In genomic region chr4:177464026-177464425, GRCh38 we compare ENCODE assay signal across 16 cellular contexts. TPM values are rescaled to one million over a fixed set of nuclear protein-coding genes. Genes with fewer than 3 reads are reported as not detected.
DNase-seq lines count a peak whose midpoint lies in the region; ATAC-seq and TF ChIP-seq lines count a peak whose summit lies in the region.
"Had no signal": no experiment of that assay in that cellular context is flagged by ENCODE, and none has a peak within 500 bp of the region (broad histone marks: within the 10 kb centered on the region; RNA-seq: fewer than 3 reads in every experiment).

No MANE protein-coding gene starts in this region.

- H4K20me1 ChIP-seq in GM23248 (ENCODE audit: insufficient read depth) = no peaks in the 10 kb centered on the region
- H4K20me1 ChIP-seq in PC-3 (ENCODE audit: low read length) = no peaks in the 10 kb centered on the region
- H4K20me1 ChIP-seq in osteoblast (ENCODE audit: insufficient read depth, low read length) = no peaks in the 10 kb centered on the region
- H4K20me1 ChIP-seq: BLaER1 treated with 17β-estradiol and CSF1 and Interleukin-3, amounts not matched to agents 10 nM and 100 nM had no signal

- H3K27ac ChIP-seq in GM23248 = no peak overlapping the region
- peak overlapping the region; percentile 39 for H3K27ac ChIP-seq in PC-3 (ENCODE audit: low read length)
- H3K27ac ChIP-seq in osteoblast (ENCODE audit: low read depth, low read length) = no peak overlapping the region
- H3K27ac ChIP-seq: BLaER1 treated with 17β-estradiol and CSF1 and Interleukin-3, amounts not matched to agents 10 nM and 100 nM; PC-9; RWPE1 had no signal

- H3K4me3 ChIP-seq in GM23248 = no peak overlapping the region
- peak overlapping the region; percentile 8; the same call in 1 of the 2 replicates for H3K4me3 ChIP-seq in PC-3 (ENCODE audit: low read length)
- H3K4me3 ChIP-seq in osteoblast (ENCODE audit: insufficient read depth, low read length) = no peak overlapping the region
- H3K4me3 ChIP-seq: BLaER1 treated with 17β-estradiol and CSF1 and Interleukin-3, amounts not matched to agents 10 nM and 100 nM; PC-9 had no signal

- H2AFZ ChIP-seq in GM23248 (peak overlapping the region; percentile 5; the same call in 1 of the 2 replicates), PC-3 (ENCODE audit: low read length) (peak overlapping the region; percentile 32; the same call in 1 of the 2 replicates), osteoblast (ENCODE audit: low read length) (peak overlapping the region; percentile 35)
- H2AFZ ChIP-seq: PC-9 had no signal

- 69 to 76% methylated on average over 4 of the region's 4 CpGs for WGBS in GM23248 (ENCODE audit: low coverage in 1 of 2, low lambda C conversion rate in 2 of 2, missing lambda C conversion rate in 2 of 2), 2 experiments

- no peak for TF ChIP-seq CTCF in PC-3 (conservative IDR thresholded peaks at IDR 0.05; ENCODE audit: low read depth, low read length)
- no peak for TF ChIP-seq CTCF in osteoblast (IDR thresholded peaks at IDR 0.05; ENCODE audit: extremely low read depth, low read depth, low read length)

- H3K9ac ChIP-seq in GM23248 (no peak overlapping the region), PC-3 (ENCODE audit: low read length) (no peak overlapping the region)
- H3K9ac ChIP-seq: BLaER1 treated with 17β-estradiol and CSF1 and Interleukin-3, amounts not matched to agents 10 nM and 100 nM had no signal

- CTCF ChIA-PET in PC-3 (lab: Charles Lee) = no interaction called here

- DNase-seq in GM23248 (no peak), PC-3 (peak; percentile 84), amniotic stem cell (lab: John Stamatoyannopoulos, UW) (peak; percentile 14), osteoblast (ENCODE audit: insufficient read length, low spot score, missing footprints) (no peak), NCI-H774 (lab: John Stamatoyannopoulos, UW) (no peak)
- DNase-seq: Calu3; CD8-positive, alpha-beta T cell; KBM-7; NCI-H1694 treated with DMSO at 0.1 percent for 48 hours; NCI-H748 treated with DMSO at 0.1 percent for 48 hours; PC-9 had no signal

- no peaks in the 10 kb centered on the region; the same call in 1 of the 2 replicates for H3K9me2 ChIP-seq in GM23248 (ENCODE audit: insufficient read depth)
- H3K9me2 ChIP-seq in PC-3 (replicated peaks; ENCODE audit: low read length) = no peaks in the 10 kb centered on the region

- POLR2A ChIA-PET in PC-3 (lab: Charles Lee; ENCODE audit: unreplicated experiment) = no interaction called here

- H3K4me1 ChIP-seq in GM23248 (ENCODE audit: insufficient read depth) (peaks cover 15% of the 10 kb centered on the region; the same call in 1 of the 2 replicates), PC-3 (ENCODE audit: insufficient read depth, low read length) (peaks cover 14% of the 10 kb centered on the region), osteoblast (ENCODE audit: insufficient read depth, low read length) (peaks cover 3% of the 10 kb centered on the region)
- H3K4me1 ChIP-seq: BLaER1 treated with 17β-estradiol and CSF1 and Interleukin-3, amounts not matched to agents 10 nM and 100 nM had no signal

- H3K36me3 ChIP-seq in GM23248 (ENCODE audit: low read depth) = no peaks in the 10 kb centered on the region
- H3K36me3 ChIP-seq in PC-3 (ENCODE audit: low read depth, low read length) = no peaks in the 10 kb centered on the region
- H3K36me3 ChIP-seq in osteoblast (ENCODE audit: insufficient read depth, low read length) = no peaks in the 10 kb centered on the region
- H3K36me3 ChIP-seq: BLaER1 treated with 17β-estradiol and CSF1 and Interleukin-3, amounts not matched to agents 10 nM and 100 nM had no signal

- ATAC-seq in PC-3 (peak; percentile 99), HG02678 (IDR thresholded peaks at IDR 0.05; ENCODE audit: unreplicated experiment) (no peak), GM18907 (IDR thresholded peaks at IDR 0.05; ENCODE audit: unreplicated experiment) (no peak)
- ATAC-seq: CD8-positive, alpha-beta T cell; HCT116 had no signal

- BruUV-seq in PC-3 (replicated peaks; lab: Mats Ljungman, UMichigan) = no TSS peak

- H3K79me2 ChIP-seq in GM23248 (ENCODE audit: insufficient read depth) = no peaks in the 10 kb centered on the region
- H3K79me2 ChIP-seq in PC-3 (ENCODE audit: low read length) = no peaks in the 10 kb centered on the region
- H3K79me2 ChIP-seq in osteoblast (ENCODE audit: insufficient read depth, low read length) = no peaks in the 10 kb centered on the region

- in situ Hi-C loops in GM23248 (cut with MboI) = no loop called here

- no peaks in the 10 kb centered on the region for H3K27me3 ChIP-seq in GM23248 (replicated peaks; ENCODE audit: insufficient read depth)
- no peaks in the 10 kb centered on the region for H3K27me3 ChIP-seq in PC-3 (ENCODE audit: low read length)
- H3K27me3 ChIP-seq in osteoblast (ENCODE audit: insufficient read depth, low read length) = no peaks in the 10 kb centered on the region
- H3K27me3 ChIP-seq: BLaER1 treated with 17β-estradiol and CSF1 and Interleukin-3, amounts not matched to agents 10 nM and 100 nM had no signal

- H3F3A ChIP-seq in GM23248 (ENCODE audit: insufficient read depth) = peaks cover 9% of the 10 kb centered on the region; the same call in 1 of the 2 replicates
- no peaks in the 10 kb centered on the region for H3F3A ChIP-seq in PC-3 (ENCODE audit: low read length, unreplicated experiment)

- H3K9me3 ChIP-seq in GM23248 (ENCODE audit: low read depth) (no peaks in the 10 kb centered on the region), PC-3 (ENCODE audit: low read length) (no peaks in the 10 kb centered on the region), osteoblast (ENCODE audit: low read depth, low read length) (no peaks in the 10 kb centered on the region)
- H3K9me3 ChIP-seq: BLaER1 treated with 17β-estradiol and CSF1 and Interleukin-3, amounts not matched to agents 10 nM and 100 nM had no signal

- no peak overlapping the region for H3K4me2 ChIP-seq in GM23248 (ENCODE audit: unreplicated experiment)
- peak overlapping the region; percentile 55 for H3K4me2 ChIP-seq in PC-3 (ENCODE audit: low read length)
- H3K4me2 ChIP-seq in osteoblast (ENCODE audit: insufficient read depth, low read length) = no peak overlapping the region
- H3K4me2 ChIP-seq: BLaER1 treated with 17β-estradiol and CSF1 and Interleukin-3, amounts not matched to agents 10 nM and 100 nM; PC-9 had no signal

- intact Hi-C loops in PC-3 (cut with micrococcal nuclease) = no loop called here

RNA-seq across cellular contexts. Expression of gene AGA, which starts 21.8 kb away (rescaled TPM):
- 60.2 and 68.7 TPM in 2 replicates for total RNA-seq in GM23248 (2014; rRNA removed; shearing (Covaris generic))
- polyA plus RNA-seq in GM23248 (2016; fragmentation: Nextera tagmentation; extraction: Ambion mirVana) = 45.9 and 50.7 TPM in 2 replicates
- 21.5 and 42.1 TPM in 2 replicates for total RNA-seq in PC-3 (2014; rRNA removed)
- 43.4 and 61.9 TPM in 2 replicates for total RNA-seq in osteoblast

Comparison
In these comparisons a context has a peak if more than half of its experiments do, and no peak if none do; other contexts are left out.
1. DNase-seq: peak in PC-3 (single experiment) and amniotic stem cell (single experiment); none in GM23248 (single experiment), osteoblast (single experiment) and NCI-H774 (single experiment).
2. Peak in every context shown above with its lines, with median percentiles within 50 percentile points of each other: H2AFZ ChIP-seq.